Comparison of ENCODE assay signal across 8 cellular contexts in the genomic region with DNA sequence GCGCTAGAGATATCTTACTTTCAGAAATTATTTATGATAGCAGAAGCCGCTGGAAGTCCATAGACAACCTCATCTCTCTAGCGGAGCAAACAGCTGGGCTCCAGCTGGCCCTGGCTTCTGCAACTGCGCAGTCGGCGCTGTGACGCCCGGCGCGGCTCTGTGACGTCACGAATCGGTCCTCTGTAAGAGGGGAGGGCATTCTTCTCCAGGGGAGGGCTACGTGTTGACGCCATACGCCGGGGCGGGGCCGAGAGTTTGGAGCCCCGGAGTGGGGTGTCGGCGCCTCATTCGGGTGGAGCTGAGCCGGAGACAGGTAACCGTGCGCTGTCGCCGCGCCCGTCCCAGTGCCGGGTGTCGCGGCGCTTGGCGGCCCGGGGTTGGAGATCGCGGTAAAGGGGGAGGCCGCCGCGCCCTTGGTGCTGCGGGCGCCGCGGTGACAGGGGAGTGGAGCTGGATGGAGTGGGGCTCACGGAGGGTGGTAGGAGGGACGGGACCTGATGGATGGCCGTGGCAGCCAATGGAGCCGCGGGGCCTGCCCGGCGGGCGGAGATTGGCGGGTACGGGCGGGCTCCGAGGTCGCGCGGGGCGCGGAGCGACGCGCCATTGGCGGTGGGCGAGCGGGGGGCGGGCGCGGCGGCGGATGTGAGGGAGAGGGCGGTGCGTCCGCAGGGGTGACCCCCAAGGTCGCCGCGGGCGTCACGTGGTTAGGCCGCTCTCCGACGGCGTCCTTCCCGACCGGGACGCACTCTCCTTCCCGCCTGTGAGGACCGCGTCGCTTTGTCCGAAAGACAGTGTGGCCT. TPM values are rescaled to one million over a fixed set of nuclear protein-coding genes. Genes with fewer than 3 reads are reported as not detected.
DNase-seq lines count a peak whose midpoint lies in the region; ATAC-seq and TF ChIP-seq lines count a peak whose summit lies in the region.

Gene OGDH, plus strand, starts transcription at position 287 of the 800 bp plus-strand sequence. CDS start 17,717 bp downstream, outside the sequence.

- H3K27ac Mint-ChIP-seq in activated CD4-positive, alpha-beta T cell treated with anti-CD3 and anti-CD28 coated beads for 36 hours, result peak within 1 kb of the TSS; percentile 97

- CTCF ChIA-PET in activated CD4-positive, alpha-beta T cell treated with anti-CD3 and anti-CD28 coated beads for 36 hours (lab: Charles Lee), result interaction anchor here (0.6 to 1.5 kb wide), 8 partner anchors 11 to 292 kb away, joined by 3 to 7 read pairs (median 4); partner anchors contain the start of gene TMED4

- H3K4me3 Mint-ChIP-seq in activated CD4-positive, alpha-beta T cell treated with anti-CD3 and anti-CD28 coated beads for 36 hours, result peak within 1 kb of the TSS; percentile 92

- DNase-seq in Ammon's horn (ENCODE audit: low spot score), result peak; percentile 99
- DNase-seq in GM19238 (ENCODE audit: insufficient read length, low spot score), result peak; percentile 96
- DNase-seq in NCI-H524 (lab: John Stamatoyannopoulos, UW), result peak; percentile 97
- DNase-seq in activated CD4-positive, alpha-beta T cell treated with anti-CD3 and anti-CD28 coated beads for 36 hours, result peak; percentile 100
- DNase-seq in choroid plexus epithelial cell (ENCODE audit: low read depth), result peak; percentile 99
- DNase-seq in kidney glomerular epithelial cell (lab: John Stamatoyannopoulos, UW), result peak; percentile 92
- DNase-seq in stimulated activated CD4-positive, alpha-beta T cell treated with anti-CD3 and anti-CD28 coated beads, Interleukin-1b, Interleukin-23, amount 100 ng/mL, for 1 hour (ENCODE audit: low read depth in 2 of 2), result peak; percentile 95 to 98

- H3K36me3 Mint-ChIP-seq in activated CD4-positive, alpha-beta T cell treated with anti-CD3 and anti-CD28 coated beads for 36 hours (ENCODE audit: low read depth), result peaks cover 15% of the 10 kb centered on the region

- ATAC-seq in HG03442 (IDR thresholded peaks at IDR 0.05; ENCODE audit: unreplicated experiment), result peak; percentile 93
- peak; percentile 98 for ATAC-seq in activated CD4-positive, alpha-beta T cell treated with anti-CD3 and anti-CD28 coated beads for 36 hours

- intact Hi-C loops in activated CD4-positive, alpha-beta T cell treated with anti-CD3 and anti-CD28 coated beads for 36 hours (cut with DNase I, micrococcal nuclease), result loop anchor here (1.0 to 2.0 kb wide), 16 partner anchors 11 to 524 kb away; partner anchors contain the start of genes CCM2 (in 2 of the 2), H2AZ2 (in 2 of the 2), PPIA (in 2 of the 2) and PURB (in 2 of the 2)

- POLR2A ChIA-PET in activated CD4-positive, alpha-beta T cell treated with anti-CD3 and anti-CD28 coated beads for 36 hours (lab: Charles Lee), result interaction anchor here (0.6 to 2.7 kb wide), 15 partner anchors 9 to 296 kb away, joined by 3 to 23 read pairs (median 7); partner anchors contain the start of genes DDX56, H2AZ2, PURB and TMED4

- TF ChIP-seq CTCF in choroid plexus epithelial cell (conservative IDR thresholded peaks at IDR 0.05; ENCODE audit: low read depth, low read length), result no peak

- H3K4me1 Mint-ChIP-seq in activated CD4-positive, alpha-beta T cell treated with anti-CD3 and anti-CD28 coated beads for 36 hours, result peaks cover 33% of the 10 kb centered on the region

- no peaks in the 10 kb centered on the region for H3K9me3 Mint-ChIP-seq in activated CD4-positive, alpha-beta T cell treated with anti-CD3 and anti-CD28 coated beads for 36 hours (ENCODE audit: low read depth)

- H3K4me3 ChIP-seq in choroid plexus epithelial cell (ENCODE audit: low read depth, low read length), result peak within 1 kb of the TSS; percentile 96

- no peaks in the 10 kb centered on the region for H3K27me3 Mint-ChIP-seq in activated CD4-positive, alpha-beta T cell treated with anti-CD3 and anti-CD28 coated beads for 36 hours

RNA-seq across cellular contexts. Expression of gene OGDH, which starts in this region (rescaled TPM):
- 10 to 100 TPM; 80.3 to 90.1 TPM for total RNA-seq in activated CD4-positive, alpha-beta T cell treated with anti-CD3 and anti-CD28 coated beads for 36 hours

Comparison
In these comparisons a context has a peak if more than half of its experiments do, and no peak if none do; other contexts are left out.
1. Peak in every context shown above with its lines: DNase-seq, ATAC-seq and H3K4me3 ChIP-seq.